1 cellular context compared by ENCODE assay signal in the genomic region with DNA sequence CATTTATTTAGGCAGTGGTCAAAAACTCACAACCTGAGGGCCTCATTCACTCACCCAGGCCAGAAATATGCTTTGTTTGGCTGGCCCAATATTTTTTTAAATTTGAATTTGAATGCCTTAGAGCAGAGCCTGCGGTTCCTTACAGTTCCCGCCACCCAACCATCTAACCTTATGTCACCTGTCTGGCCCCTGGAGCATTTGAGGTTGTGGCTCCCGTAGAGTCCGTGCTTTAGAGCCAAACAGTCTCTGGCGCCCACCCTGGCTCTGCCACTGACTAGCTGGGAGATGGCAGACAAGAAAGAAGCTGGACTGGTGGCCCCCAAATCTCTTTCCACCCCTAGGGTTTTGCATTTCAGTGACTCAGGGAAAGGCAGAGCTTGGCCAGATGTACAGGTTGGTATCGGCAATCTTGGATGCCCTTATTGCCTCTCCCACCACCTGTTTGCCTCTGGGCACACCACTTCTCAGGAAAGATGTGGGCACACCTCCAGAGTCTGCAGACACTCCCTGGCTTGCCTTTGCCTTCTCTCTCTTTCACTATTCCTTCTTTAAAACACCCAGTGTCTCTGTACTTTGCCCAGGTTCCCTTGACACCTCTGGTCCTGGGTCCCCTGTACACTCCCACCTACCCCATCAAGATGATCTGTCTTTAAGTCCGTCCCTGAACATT.
TF ChIP-seq lines count a peak whose summit lies in the region.

No MANE protein-coding gene starts in this region.

TF ChIP-seq in H1, 55 proteins besides CTCF, POLR2A, EP300 and RAD21:
- TF ChIP-seq NRF1 (IDR thresholded peaks at IDR 0.05; ENCODE audit: low read depth, low read length) = no peak
- no peak for TF ChIP-seq TAF1 (IDR thresholded peaks at IDR 0.05; ENCODE audit: low read depth, low read length)
- TF ChIP-seq SIRT6 (IDR thresholded peaks at IDR 0.05; ENCODE audit: low read length) = no peak
- TF ChIP-seq KDM4A (IDR thresholded peaks at IDR 0.05; ENCODE audit: low read depth, low read length, severe bottlenecking) = no peak
- no peak for TF ChIP-seq NANOG (IDR thresholded peaks at IDR 0.05; ENCODE audit: insufficient read depth, low read depth, low read length, poor library complexity, severe bottlenecking)
